Comparison of ENCODE assay signal across 10 cellular contexts in genomic region chr13:111161601-111162600, GRCh38. TPM values are rescaled to one million over a fixed set of nuclear protein-coding genes. Genes with fewer than 3 reads are reported as not detected.
DNase-seq lines count a peak whose midpoint lies in the region; ATAC-seq, FAIRE-seq and TF ChIP-seq lines count a peak whose summit lies in the region.
"Had no signal": no experiment of that assay in that cellular context is flagged by ENCODE, and none has a peak within 500 bp of the region (broad histone marks: within the 10 kb centered on the region; RNA-seq: fewer than 3 reads in every experiment).

No MANE protein-coding gene starts in this region.

- H3K27ac ChIP-seq in spleen: peak overlapping the region in 7 of 8 donors; percentile 26 to 62 (median 31)

- ATAC-seq in HG02588 (IDR thresholded peaks at IDR 0.05; ENCODE audit: unreplicated experiment) (peak; percentile 37), HG03571 (IDR thresholded peaks at IDR 0.05; ENCODE audit: unreplicated experiment) (peak; percentile 45)

- no peak for TF ChIP-seq POLR2A in spleen (IDR thresholded peaks at IDR 0.05)

- no peak for TF ChIP-seq CTCF in spleen (IDR thresholded peaks at IDR 0.05 in 8 of 11, conservative IDR thresholded peaks at IDR 0.05 in 3 of 11)

- intact Hi-C loops in spleen (cut with DNase I; ENCODE audit: low total_unique reads): no loop called here

- no peaks in the 10 kb centered on the region for H3K27me3 ChIP-seq in spleen (replicated peaks in 1 of 7)

- peaks cover 0 to 82% (median 43%) of the 10 kb centered on the region in 6 donors for H3K4me1 ChIP-seq in spleen

- H3K9me3 ChIP-seq in spleen: no peaks in the 10 kb centered on the region

- FAIRE-seq in GM19239 (lab: Jason Lieb, UNC): peak; percentile 95

- 67 to 83% (median 82%) methylated on average over 5 of the region's 5 CpGs for WGBS in spleen, 5 donors

- H3K36me3 ChIP-seq in spleen: peaks cover 0 to 51% (median 0%) of the 10 kb centered on the region in 6 donors

- DNase-seq in GM19239 (ENCODE audit: insufficient read length, low spot score) (no peak), spleen (no peak), T1000 (lab: John Stamatoyannopoulos, UW) (no peak), SW 1271 (lab: John Stamatoyannopoulos, UW) (no peak)
- no peak for DNase-seq in effector CD4-positive, alpha-beta T cell
- DNase-seq: effector memory CD4-positive, alpha-beta T cell; NCI-H1048 had no signal

- H3K4me3 ChIP-seq in spleen: no peak overlapping the region
- H3K4me3 ChIP-seq: lung had no signal

RNA-seq across cellular contexts. Expression of gene ARHGEF7, which starts 46.8 kb away (rescaled TPM):
- total RNA-seq in spleen: 100 to 1,000 TPM; 102 to 192 (median 145) TPM
- 10 to 100 TPM; 18.0 to 39.1 (median 32.1) TPM for polyA plus RNA-seq in spleen
